ENCODE assay signal across 21 cellular contexts in the genomic region with DNA sequence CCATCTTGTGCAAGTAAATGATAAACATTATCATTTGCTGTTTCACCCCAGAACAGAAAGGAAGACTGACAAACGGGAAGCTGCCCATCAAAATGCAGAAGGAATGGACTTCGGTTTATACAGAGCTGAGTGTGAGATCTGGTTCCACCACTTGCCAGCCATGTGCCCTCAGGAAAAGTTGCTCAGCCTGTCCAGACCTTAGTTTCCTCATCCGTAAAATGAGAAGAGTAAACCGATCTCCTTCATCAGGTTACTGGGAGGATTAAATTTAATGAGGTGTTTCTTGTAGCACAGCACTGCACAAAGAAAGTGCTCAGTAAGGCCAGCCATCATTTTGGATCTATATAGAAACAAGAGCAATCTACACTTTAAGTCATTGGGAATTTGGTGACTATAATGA.
"Had no signal": no experiment of that assay in that cellular context is flagged by ENCODE, and none has a peak within 500 bp of the region (broad histone marks: within the 10 kb centered on the region; RNA-seq: fewer than 3 reads in every experiment).

No MANE protein-coding gene starts in this region.

- H3K36me3 Mint-ChIP-seq: natural killer cell; stimulated activated naive B cell treated with anti-CD40 and anti-IgM and Interleukin-4, amounts not matched to agents 10 μg/mL and 1 μg/mL and 100 μg/mL, for 72 hours had no signal

- H3K27ac ChIP-seq: dorsolateral prefrontal cortex, epithelial cell of prostate, esophagus squamous epithelium, gastroesophageal sphincter, sigmoid colon, skin epidermis, testis, tibial nerve had no signal

- H3K9me3 ChIP-seq: esophagus squamous epithelium, gastroesophageal sphincter, sigmoid colon, testis, tibial nerve had no signal

- H3K9me3 Mint-ChIP-seq: stimulated activated naive CD8-positive, alpha-beta T cell treated with anti-CD3 and anti-CD28 coated beads, Interleukin-15, amount 100 ng/mL, for 72 hours had no signal

- H3K27me3 ChIP-seq: dorsolateral prefrontal cortex, esophagus squamous epithelium, gastroesophageal sphincter, sigmoid colon, testis, tibial nerve had no signal

- H3K4me3 Mint-ChIP-seq: natural killer cell; neural crest cell; stimulated activated naive B cell treated with anti-CD40 and anti-IgM and Interleukin-4, amounts not matched to agents 10 μg/mL and 1 μg/mL and 100 μg/mL, for 72 hours; stimulated activated naive CD8-positive, alpha-beta T cell treated with anti-CD3 and anti-CD28 coated beads, Interleukin-15, amount 100 ng/mL, for 72 hours had no signal

- H3K27me3 Mint-ChIP-seq: stimulated activated naive B cell treated with anti-CD40 and anti-IgM and Interleukin-4, amounts not matched to agents 10 μg/mL and 1 μg/mL and 100 μg/mL, for 72 hours; stimulated activated naive CD8-positive, alpha-beta T cell treated with anti-CD3 and anti-CD28 coated beads, Interleukin-15, amount 100 ng/mL, for 72 hours had no signal

- H3K36me3 ChIP-seq: esophagus squamous epithelium, gastroesophageal sphincter, sigmoid colon, tibial nerve had no signal

- ATAC-seq: gastroesophageal sphincter; left cardiac atrium; natural killer cell; stimulated activated naive B cell treated with anti-CD40 and anti-IgM and Interleukin-4, amounts not matched to agents 10 μg/mL and 1 μg/mL and 100 μg/mL, for 72 hours had no signal

- DNase-seq: cortex of kidney; dorsolateral prefrontal cortex; effector CD8-positive, alpha-beta T cell; esophagus squamous epithelium; foreskin fibroblast; glutamatergic neuron; islet precursor cell; left cardiac atrium; natural killer cell; posterior cingulate gyrus; sigmoid colon; stimulated activated CD4-positive, alpha-beta T cell treated with anti-CD3 and anti-CD28 coated beads, Interleukin-2, amount 100 ng/mL, for 24 hours; stimulated activated CD4-positive, alpha-beta T cell treated with anti-CD3 and anti-CD28 coated beads, Interleukin-4, amount 100 ng/mL, for 4 hours; stimulated activated naive B cell treated with anti-CD40 and anti-IgM and Interleukin-4, amounts not matched to agents 10 μg/mL and 1 μg/mL and 100 μg/mL, for 72 hours; stimulated activated naive CD8-positive, alpha-beta T cell treated with anti-CD3 and anti-CD28 coated beads, Interleukin-15, amount 100 ng/mL, for 72 hours; testis had no signal

- H3K4me1 Mint-ChIP-seq: stimulated activated naive B cell treated with anti-CD40 and anti-IgM and Interleukin-4, amounts not matched to agents 10 μg/mL and 1 μg/mL and 100 μg/mL, for 72 hours had no signal

- H3K27ac Mint-ChIP-seq: natural killer cell; stimulated activated naive B cell treated with anti-CD40 and anti-IgM and Interleukin-4, amounts not matched to agents 10 μg/mL and 1 μg/mL and 100 μg/mL, for 72 hours; stimulated activated naive CD8-positive, alpha-beta T cell treated with anti-CD3 and anti-CD28 coated beads, Interleukin-15, amount 100 ng/mL, for 72 hours had no signal

- H3K4me3 ChIP-seq: dorsolateral prefrontal cortex, esophagus squamous epithelium, gastroesophageal sphincter, sigmoid colon, skin epidermis, testis, tibial nerve had no signal
